In genomic region chr3:191634902-191635301, GRCh38 we compare ENCODE assay signal across 26 cellular contexts.
"Had no signal": no experiment of that assay in that cellular context is flagged by ENCODE, and none has a peak within 500 bp of the region (broad histone marks: within the 10 kb centered on the region; RNA-seq: fewer than 3 reads in every experiment).

No MANE protein-coding gene starts in this region.

- DNase-seq: dermis blood vessel endothelial cell; effector memory CD8-positive, alpha-beta T cell; erythroblast; esophagus squamous epithelium; foreskin melanocyte; hypothalamus; immature natural killer cell; mucosa of descending colon; naive B cell; occipital lobe; ovary; posterior cingulate gyrus; psoas muscle; right cardiac atrium; sigmoid colon; stimulated activated CD4-positive, alpha-beta T cell treated with anti-CD3 and anti-CD28 coated beads, Interleukin-2, amount 100 ng/mL, for 24 hours; stimulated activated CD4-positive, alpha-beta T cell treated with anti-CD3 and anti-CD28 coated beads, Interleukin-4, amount 100 ng/mL, for 24 hours; stimulated activated naive CD4-positive, alpha-beta T cell treated with Interleukin-2 at 50 U/mL for 16 hours; stomach; thyroid gland; trophoblast cell had no signal

- H3K4me1 ChIP-seq: esophagus squamous epithelium, psoas muscle, sigmoid colon, stomach, thyroid gland had no signal

- ATAC-seq: effector memory CD8-positive, alpha-beta T cell; mucosa of descending colon; natural killer cell treated with Interleukin-12 subunit alpha and Interleukin-12 subunit beta and Interleukin-15 and Interleukin-18, amount 100 ng/mL, for 72 hours; psoas muscle; right cardiac atrium; stimulated activated effector memory CD8-positive, alpha-beta T cell treated with anti-CD3 and anti-CD28 coated beads, Interleukin-12 subunit alpha, Interleukin-12 subunit beta, amount 100 ng/mL, for 72 hours had no signal

- FAIRE-seq: keratinocyte had no signal

- H3K36me3 ChIP-seq: esophagus squamous epithelium, ovary, sigmoid colon, stomach, thyroid gland had no signal

- H3K27ac ChIP-seq: coronary artery, esophagus squamous epithelium, ovary, psoas muscle, sigmoid colon, stomach, thyroid gland had no signal

- H3K27me3 ChIP-seq: esophagus squamous epithelium, ovary, sigmoid colon, stomach, thyroid gland had no signal

- H3K4me3 ChIP-seq: coronary artery, esophagus squamous epithelium, lung, mucosa of descending colon, ovary, psoas muscle, sigmoid colon, stomach, thyroid gland had no signal

- H3K9me3 ChIP-seq: esophagus squamous epithelium, mucosa of descending colon, ovary, psoas muscle, sigmoid colon, thyroid gland had no signal
